Comparison of ENCODE assay signal across 1 cellular context in genomic region chr17:81676906-81677305, GRCh38.
A peak's percentile ranks its signal among the peaks of the same experiment; 100 is the strongest.
TF ChIP-seq lines count a peak whose summit lies in the region.

No MANE protein-coding gene starts in this region.

TF ChIP-seq in K562, 482 proteins besides CTCF, POLR2A, EP300 and RAD21:
- TF ChIP-seq BHLHE40 (IDR thresholded peaks at IDR 0.05; ENCODE audit: low read length), result no peak
- TF ChIP-seq GTF2B (IDR thresholded peaks at IDR 0.05; ENCODE audit: extremely low read depth, insufficient read length), result no peak
- TF ChIP-seq FOXK2 (conservative IDR thresholded peaks at IDR 0.05 in 1 of 2, IDR thresholded peaks at IDR 0.05 in 1 of 2; ENCODE audit: low read depth in 2 of 2), result no peak
- no peak for TF ChIP-seq KLF1 (tag; IDR thresholded peaks at IDR 0.05)
- no peak for TF ChIP-seq ADNP (tag; IDR thresholded peaks at IDR 0.05)
- TF ChIP-seq RBFOX2 (IDR thresholded peaks at IDR 0.05; ENCODE audit: low read depth, low read length), result 0 out of 2 replicates have a peak, but pooled peaks have one; percentile 20
- TF ChIP-seq ZNF609 (CRISPR knock-in tag; IDR thresholded peaks at IDR 0.05; ENCODE audit: borderline replicate concordance), result no peak
- no peak for TF ChIP-seq NELFE (IDR thresholded peaks at IDR 0.05; ENCODE audit: insufficient read depth, insufficient read length)
- TF ChIP-seq ZKSCAN3 (CRISPR knock-in tag; IDR thresholded peaks at IDR 0.05), result no peak
- no peak for TF ChIP-seq XRCC4 (IDR thresholded peaks at IDR 0.05; ENCODE audit: extremely low read depth, insufficient read depth, insufficient read length)
- TF ChIP-seq ZNF507 (tag; conservative IDR thresholded peaks at IDR 0.05), result no peak
- TF ChIP-seq POLR2G (IDR thresholded peaks at IDR 0.05; ENCODE audit: low read depth, low read length), result peak; percentile 52
- no peak for TF ChIP-seq RFX7 (CRISPR knock-in tag; IDR thresholded peaks at IDR 0.05)
- no peak for TF ChIP-seq ZNF445 (CRISPR knock-in tag; IDR thresholded peaks at IDR 0.05; ENCODE audit: low read depth)
TF ChIP-seq in K562: peak in this region for 2.
